In the genomic region with DNA sequence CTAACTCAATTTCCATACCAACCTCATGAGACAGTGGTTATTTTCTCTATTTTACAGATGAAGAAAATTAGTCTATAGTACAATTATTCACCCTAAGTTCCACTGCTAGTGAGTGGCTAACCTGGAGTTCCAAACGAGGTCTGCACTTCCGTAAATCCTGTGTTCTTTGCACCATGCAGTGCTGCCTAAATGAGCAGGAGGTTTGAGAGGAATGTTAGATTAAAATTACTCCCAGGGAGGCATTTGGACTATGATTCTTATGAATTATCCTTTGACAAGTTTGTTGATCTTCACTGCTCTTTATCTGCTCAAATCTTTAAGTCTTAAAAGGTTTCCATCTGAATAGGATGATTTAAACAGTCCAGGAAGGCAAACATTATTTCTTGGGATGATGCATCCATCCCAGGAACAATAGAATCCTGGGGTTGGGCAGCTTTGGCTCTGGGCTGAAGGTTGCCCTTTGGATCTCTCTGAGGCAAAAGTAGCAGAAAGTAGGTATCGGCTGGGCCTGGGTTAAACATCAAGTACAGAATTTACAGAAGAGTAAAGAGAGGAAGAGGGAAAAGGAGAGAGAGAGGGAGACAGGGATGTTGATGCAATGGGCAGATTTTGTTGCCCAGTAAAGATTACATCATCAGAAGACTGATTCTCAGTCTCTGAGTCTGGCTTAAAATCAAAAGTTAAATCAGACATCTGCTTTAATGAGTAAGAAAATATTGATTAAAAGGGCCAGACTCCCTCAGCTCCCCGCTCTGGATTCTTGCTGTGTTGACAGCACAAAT, we compare ENCODE assay signal across 1 cellular context.
TF ChIP-seq lines count a peak whose summit lies in the region.

No MANE protein-coding gene starts in this region.

TF ChIP-seq in GM23338, 12 proteins besides CTCF, POLR2A, EP300 and RAD21 (continued from another document):
- TF ChIP-seq, protein P1, sequence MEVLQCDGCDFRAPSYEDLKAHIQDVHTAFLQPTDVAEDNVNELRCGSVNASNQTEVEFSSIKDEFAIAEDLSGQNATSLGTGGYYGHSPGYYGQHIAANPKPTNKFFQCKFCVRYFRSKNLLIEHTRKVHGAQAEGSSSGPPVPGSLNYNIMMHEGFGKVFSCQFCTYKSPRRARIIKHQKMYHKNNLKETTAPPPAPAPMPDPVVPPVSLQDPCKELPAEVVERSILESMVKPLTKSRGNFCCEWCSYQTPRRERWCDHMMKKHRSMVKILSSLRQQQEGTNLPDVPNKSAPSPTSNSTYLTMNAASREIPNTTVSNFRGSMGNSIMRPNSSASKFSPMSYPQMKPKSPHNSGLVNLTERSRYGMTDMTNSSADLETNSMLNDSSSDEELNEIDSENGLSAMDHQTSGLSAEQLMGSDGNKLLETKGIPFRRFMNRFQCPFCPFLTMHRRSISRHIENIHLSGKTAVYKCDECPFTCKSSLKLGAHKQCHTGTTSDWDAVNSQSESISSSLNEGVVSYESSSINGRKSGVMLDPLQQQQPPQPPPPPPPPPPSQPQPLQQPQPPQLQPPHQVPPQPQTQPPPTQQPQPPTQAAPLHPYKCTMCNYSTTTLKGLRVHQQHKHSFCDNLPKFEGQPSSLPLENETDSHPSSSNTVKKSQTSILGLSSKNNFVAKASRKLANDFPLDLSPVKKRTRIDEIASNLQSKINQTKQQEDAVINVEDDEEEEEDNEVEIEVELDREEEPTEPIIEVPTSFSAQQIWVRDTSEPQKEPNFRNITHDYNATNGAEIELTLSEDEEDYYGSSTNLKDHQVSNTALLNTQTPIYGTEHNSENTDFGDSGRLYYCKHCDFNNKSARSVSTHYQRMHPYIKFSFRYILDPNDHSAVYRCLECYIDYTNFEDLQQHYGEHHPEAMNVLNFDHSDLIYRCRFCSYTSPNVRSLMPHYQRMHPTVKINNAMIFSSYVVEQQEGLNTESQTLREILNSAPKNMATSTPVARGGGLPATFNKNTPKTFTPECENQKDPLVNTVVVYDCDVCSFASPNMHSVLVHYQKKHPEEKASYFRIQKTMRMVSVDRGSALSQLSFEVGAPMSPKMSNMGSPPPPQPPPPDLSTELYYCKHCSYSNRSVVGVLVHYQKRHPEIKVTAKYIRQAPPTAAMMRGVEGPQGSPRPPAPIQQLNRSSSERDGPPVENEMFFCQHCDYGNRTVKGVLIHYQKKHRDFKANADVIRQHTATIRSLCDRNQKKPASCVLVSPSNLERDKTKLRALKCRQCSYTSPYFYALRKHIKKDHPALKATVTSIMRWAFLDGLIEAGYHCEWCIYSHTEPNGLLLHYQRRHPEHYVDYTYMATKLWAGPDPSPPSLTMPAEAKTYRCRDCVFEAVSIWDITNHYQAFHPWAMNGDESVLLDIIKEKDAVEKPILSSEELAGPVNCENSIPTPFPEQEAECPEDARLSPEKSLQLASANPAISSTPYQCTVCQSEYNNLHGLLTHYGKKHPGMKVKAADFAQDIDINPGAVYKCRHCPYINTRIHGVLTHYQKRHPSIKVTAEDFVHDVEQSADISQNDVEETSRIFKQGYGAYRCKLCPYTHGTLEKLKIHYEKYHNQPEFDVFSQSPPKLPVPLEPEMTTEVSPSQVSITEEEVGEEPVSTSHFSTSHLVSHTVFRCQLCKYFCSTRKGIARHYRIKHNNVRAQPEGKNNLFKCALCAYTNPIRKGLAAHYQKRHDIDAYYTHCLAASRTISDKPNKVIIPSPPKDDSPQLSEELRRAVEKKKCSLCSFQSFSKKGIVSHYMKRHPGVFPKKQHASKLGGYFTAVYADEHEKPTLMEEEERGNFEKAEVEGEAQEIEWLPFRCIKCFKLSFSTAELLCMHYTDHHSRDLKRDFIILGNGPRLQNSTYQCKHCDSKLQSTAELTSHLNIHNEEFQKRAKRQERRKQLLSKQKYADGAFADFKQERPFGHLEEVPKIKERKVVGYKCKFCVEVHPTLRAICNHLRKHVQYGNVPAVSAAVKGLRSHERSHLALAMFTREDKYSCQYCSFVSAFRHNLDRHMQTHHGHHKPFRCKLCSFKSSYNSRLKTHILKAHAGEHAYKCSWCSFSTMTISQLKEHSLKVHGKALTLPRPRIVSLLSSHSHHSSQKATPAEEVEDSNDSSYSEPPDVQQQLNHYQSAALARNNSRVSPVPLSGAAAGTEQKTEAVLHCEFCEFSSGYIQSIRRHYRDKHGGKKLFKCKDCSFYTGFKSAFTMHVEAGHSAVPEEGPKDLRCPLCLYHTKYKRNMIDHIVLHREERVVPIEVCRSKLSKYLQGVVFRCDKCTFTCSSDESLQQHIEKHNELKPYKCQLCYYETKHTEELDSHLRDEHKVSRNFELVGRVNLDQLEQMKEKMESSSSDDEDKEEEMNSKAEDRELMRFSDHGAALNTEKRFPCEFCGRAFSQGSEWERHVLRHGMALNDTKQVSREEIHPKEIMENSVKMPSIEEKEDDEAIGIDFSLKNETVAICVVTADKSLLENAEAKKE (CRISPR knock-in tag; IDR thresholded peaks at IDR 0.05): no peak
- no peak for TF ChIP-seq EZH2phosphoT487 (IDR thresholded peaks at IDR 0.05; ENCODE audit: unreplicated experiment)
